In genomic region chr7:119482209-119482608, GRCh38 we compare ENCODE assay signal across 8 cellular contexts.
DNase-seq lines count a peak whose midpoint lies in the region; ATAC-seq and TF ChIP-seq lines count a peak whose summit lies in the region.

No MANE protein-coding gene starts in this region.

- no peaks in the 10 kb centered on the region for H3K36me3 Mint-ChIP-seq in stimulated activated effector memory CD8-positive, alpha-beta T cell treated with anti-CD3 and anti-CD28 coated beads, Interleukin-12 subunit alpha, Interleukin-12 subunit beta, amount 100 ng/mL, for 72 hours
- no peaks in the 10 kb centered on the region for H3K36me3 Mint-ChIP-seq in CD8-positive, alpha-beta T cell

- H3K9me3 Mint-ChIP-seq in stimulated activated effector memory CD8-positive, alpha-beta T cell treated with anti-CD3 and anti-CD28 coated beads, Interleukin-12 subunit alpha, Interleukin-12 subunit beta, amount 100 ng/mL, for 72 hours, result peaks cover 19% of the 10 kb centered on the region
- H3K9me3 Mint-ChIP-seq in CD8-positive, alpha-beta T cell, result peaks cover 19% of the 10 kb centered on the region

- no peak overlapping the region for H3K4me3 Mint-ChIP-seq in stimulated activated effector memory CD8-positive, alpha-beta T cell treated with anti-CD3 and anti-CD28 coated beads, Interleukin-12 subunit alpha, Interleukin-12 subunit beta, amount 100 ng/mL, for 72 hours
- no peak overlapping the region for H3K4me3 Mint-ChIP-seq in CD8-positive, alpha-beta T cell

- DNase-seq in AG20443 (ENCODE audit: low spot score) (peak; percentile 4), NCI-H524 treated with DMSO at 0.1 percent for 48 hours (lab: John Stamatoyannopoulos, UW) (peak; percentile 56), fibroblast of gingiva (ENCODE audit: low read depth) (peak; percentile 12), mesenteric fat pad (ENCODE audit: low spot score) (no peak)
- DNase-seq in stimulated activated effector memory CD8-positive, alpha-beta T cell treated with anti-CD3 and anti-CD28 coated beads, Interleukin-12 subunit alpha, Interleukin-12 subunit beta, amount 100 ng/mL, for 72 hours (ENCODE audit: low spot score in 2 of 2), result no peak
- DNase-seq in CD8-positive, alpha-beta T cell, result no peak

- POLR2A ChIA-PET in CD8-positive, alpha-beta T cell (lab: Charles Lee), result no interaction called here

- H3K27me3 Mint-ChIP-seq in CD8-positive, alpha-beta T cell (ENCODE audit: low read depth), result no peaks in the 10 kb centered on the region

- H3K27ac Mint-ChIP-seq in stimulated activated effector memory CD8-positive, alpha-beta T cell treated with anti-CD3 and anti-CD28 coated beads, Interleukin-12 subunit alpha, Interleukin-12 subunit beta, amount 100 ng/mL, for 72 hours, result no peak overlapping the region
- no peak overlapping the region for H3K27ac Mint-ChIP-seq in CD8-positive, alpha-beta T cell

- CTCF ChIA-PET in CD8-positive, alpha-beta T cell (lab: Charles Lee), result no interaction called here

- H3K4me3 ChIP-seq in CD8-positive, alpha-beta T cell (ENCODE audit: low read depth, low read length), result no peak overlapping the region

- no peaks in the 10 kb centered on the region for H3K9me3 ChIP-seq in CD8-positive, alpha-beta T cell (ENCODE audit: low read length)

- no peaks in the 10 kb centered on the region for H3K36me3 ChIP-seq in CD8-positive, alpha-beta T cell (ENCODE audit: insufficient read depth, low read length)

- no peaks in the 10 kb centered on the region for H3K4me1 Mint-ChIP-seq in stimulated activated effector memory CD8-positive, alpha-beta T cell treated with anti-CD3 and anti-CD28 coated beads, Interleukin-12 subunit alpha, Interleukin-12 subunit beta, amount 100 ng/mL, for 72 hours
- no peaks in the 10 kb centered on the region for H3K4me1 Mint-ChIP-seq in CD8-positive, alpha-beta T cell (ENCODE audit: low read depth)

- intact Hi-C loops in CD8-positive, alpha-beta T cell (cut with DNase I, micrococcal nuclease), result no loop called here

- no peak overlapping the region for H3K27ac ChIP-seq in CD8-positive, alpha-beta T cell (ENCODE audit: low read depth, low read length)

- ATAC-seq in GM18520 (IDR thresholded peaks at IDR 0.05; ENCODE audit: unreplicated experiment) (peak; percentile 92), HG02884 (IDR thresholded peaks at IDR 0.05; ENCODE audit: unreplicated experiment) (peak; percentile 98)
- ATAC-seq in stimulated activated effector memory CD8-positive, alpha-beta T cell treated with anti-CD3 and anti-CD28 coated beads, Interleukin-12 subunit alpha, Interleukin-12 subunit beta, amount 100 ng/mL, for 72 hours, result no peak
- no peak for ATAC-seq in CD8-positive, alpha-beta T cell

- H3K27me3 ChIP-seq in CD8-positive, alpha-beta T cell (ENCODE audit: insufficient read depth, low read length), result no peaks in the 10 kb centered on the region

- no peak for TF ChIP-seq CTCF in CD8-positive, alpha-beta T cell (IDR thresholded peaks at IDR 0.05)

- H3K4me1 ChIP-seq in CD8-positive, alpha-beta T cell (ENCODE audit: insufficient read depth, low read length), result no peaks in the 10 kb centered on the region

Comparison
In these comparisons a context has a peak if more than half of its experiments do, and no peak if none do; other contexts are left out.
1. DNase-seq: peak in AG20443 (single experiment), NCI-H524 treated with DMSO at 0.1 percent for 48 hours (single experiment) and fibroblast of gingiva (single experiment); none in mesenteric fat pad (single experiment), stimulated activated effector memory CD8-positive, alpha-beta T cell treated with anti-CD3 and anti-CD28 coated beads, Interleukin-12 subunit alpha, Interleukin-12 subunit beta, amount 100 ng/mL, for 72 hours (0 of 2) and CD8-positive, alpha-beta T cell (0 of 7).
2. ATAC-seq: peak in GM18520 (single experiment) and HG02884 (single experiment); none in stimulated activated effector memory CD8-positive, alpha-beta T cell treated with anti-CD3 and anti-CD28 coated beads, Interleukin-12 subunit alpha, Interleukin-12 subunit beta, amount 100 ng/mL, for 72 hours (single experiment) and CD8-positive, alpha-beta T cell (single experiment).